Comparison of ENCODE assay signal across 20 cellular contexts in genomic region chr22:24542641-24543040, GRCh38. TPM values are rescaled to one million over a fixed set of nuclear protein-coding genes. Genes with fewer than 3 reads are reported as not detected.
A peak's percentile ranks its signal among the peaks of the same experiment; 100 is the strongest.
DNase-seq lines count a peak whose midpoint lies in the region; ATAC-seq and TF ChIP-seq lines count a peak whose summit lies in the region.
"Had no signal": no experiment of that assay in that cellular context is flagged by ENCODE, and none has a peak within 500 bp of the region (broad histone marks: within the 10 kb centered on the region; RNA-seq: fewer than 3 reads in every experiment).

No MANE protein-coding gene starts in this region.

- no peak for TF ChIP-seq EP300 in stomach (IDR thresholded peaks at IDR 0.05)

- ATAC-seq in lower lobe of right lung = peak; percentile 57 to 76
- no peak for ATAC-seq in SK-N-SH treated with all-trans-retinoic acid at 6 μM for 48 hours

- H3K9me3 ChIP-seq in lower lobe of right lung (no peaks in the 10 kb centered on the region), stomach (no peaks in the 10 kb centered on the region)
- H3K9me3 ChIP-seq: esophagus muscularis mucosa, ovary had no signal

- intact Hi-C loops in head of caudate nucleus (cut with DNase I) (loop anchor here (10.0 kb wide), 1 partner anchor 52 kb away; the partner anchor contains the start of gene LRRC75B), lower lobe of right lung (cut with DNase I) (no loop called here), stomach (cut with DNase I; ENCODE audit: low total_unique reads) (no loop called here)

- peaks cover 86% of the 10 kb centered on the region for H3K36me3 ChIP-seq in lower lobe of right lung
- peaks cover 59 to 91% (median 89%) of the 10 kb centered on the region in 4 donors for H3K36me3 ChIP-seq in stomach
- H3K36me3 ChIP-seq: ovary had no signal

- TF ChIP-seq CTCF in lower lobe of right lung (IDR thresholded peaks at IDR 0.05) = no peak
- no peak for TF ChIP-seq CTCF in stomach (IDR thresholded peaks at IDR 0.05)

- no peak for TF ChIP-seq POLR2A in stomach (IDR thresholded peaks at IDR 0.05)

- H3K27me3 ChIP-seq in lower lobe of right lung (ENCODE audit: low read depth) (no peaks in the 10 kb centered on the region), stomach (no peaks in the 10 kb centered on the region)
- H3K27me3 ChIP-seq: esophagus muscularis mucosa, ovary had no signal

- DNase-seq in HT-29 (ENCODE audit: low spot score) = peak; percentile 18
- peak in 29 of 42 donors; percentile 16 to 75 (median 42) for DNase-seq in head of caudate nucleus
- peak; percentile 66 for DNase-seq in lower lobe of right lung
- peak; percentile 83 for DNase-seq in stomach
- no peak for DNase-seq in activated effector memory CD4-positive, alpha-beta T cell treated with Interleukin-2 at 50 U/mL for 16 hours
- DNase-seq in DMS53 (lab: John Stamatoyannopoulos, UW) = no peak
- no peak for DNase-seq in NCI-H2081 (lab: John Stamatoyannopoulos, UW)
- DNase-seq: activated CD4-positive, alpha-beta T cell treated with anti-CD3 and anti-CD28 coated beads, Interleukin-2, amount 10 ng/mL, durations not matched to agents 7 days and 5 days; activated naive CD4-positive, alpha-beta T cell treated with anti-CD3 and anti-CD28 coated beads for 36 hours; GDM1; HCEC 1CT; immature natural killer cell; MM.1S; NCI-H187 treated with DMSO at 0.1 percent for 48 hours; NCI-H524; ovary; stimulated activated naive CD4-positive, alpha-beta T cell treated with Interleukin-2 at 50 U/mL for 16 hours had no signal

- H3K4me3 ChIP-seq in lower lobe of right lung (no peak overlapping the region), stomach (no peak overlapping the region)
- H3K4me3 ChIP-seq: esophagus muscularis mucosa, ovary had no signal

- peak overlapping the region; percentile 46 for H3K27ac ChIP-seq in lower lobe of right lung
- H3K27ac ChIP-seq in stomach = peak overlapping the region in 4 of 5 donors; percentile 16 to 74 (median 66)
- H3K27ac ChIP-seq: esophagus muscularis mucosa had no signal

- WGBS in stomach, 5 donors = 29 to 51% (median 40%) methylated on average over 8 to 9 of the region's 9 CpGs; no CpG with 5 or more reads in 1 of the 5 donors

- H3K4me1 ChIP-seq in lower lobe of right lung = peaks cover 32% of the 10 kb centered on the region
- H3K4me1 ChIP-seq in stomach = peaks cover 33 to 63% (median 52%) of the 10 kb centered on the region in 4 donors

TF ChIP-seq in SK-N-SH treated with all-trans-retinoic acid at 6 μM for 48 hours, 23 proteins besides CTCF, POLR2A, EP300 and RAD21:
- TF ChIP-seq CSDC2 (CRISPR knock-in tag; IDR thresholded peaks at IDR 0.05) = no peak
- TF ChIP-seq ISL1 (CRISPR knock-in tag; IDR thresholded peaks at IDR 0.05) = no peak
- TF ChIP-seq POU6F1 (CRISPR knock-in tag; IDR thresholded peaks at IDR 0.05; ENCODE audit: borderline replicate concordance, low read depth) = no peak
- no peak for TF ChIP-seq CSRNP3 (CRISPR knock-in tag; IDR thresholded peaks at IDR 0.05)
- no peak for TF ChIP-seq PATZ1 (CRISPR knock-in tag; IDR thresholded peaks at IDR 0.05; ENCODE audit: borderline replicate concordance)
- TF ChIP-seq ZC3H10 (CRISPR knock-in tag; IDR thresholded peaks at IDR 0.05) = no peak
- no peak for TF ChIP-seq CREB5 (CRISPR knock-in tag; IDR thresholded peaks at IDR 0.05; ENCODE audit: low read depth)

RNA-seq across cellular contexts. Expression of gene GUCD1, which starts 12.3 kb away (rescaled TPM):
- 178 and 179 TPM in 2 replicates for total RNA-seq in HT-29 (2014; rRNA removed; shearing (Covaris generic))
- total RNA-seq in lower lobe of right lung (120 TPM), stomach (100 to 1,000 TPM; 120 to 196 (median 171) TPM)
- polyA plus RNA-seq in stomach = 100 to 1,000 TPM in 2 of 3 donors, 10 to 100 TPM in 1; 87.4 to 165 (median 110) TPM

RNA-seq across cellular contexts. Expression of gene SNRPD3, which starts 13.2 kb away (rescaled TPM):
- 170 and 171 TPM in 2 replicates for total RNA-seq in HT-29 (2014; rRNA removed; shearing (Covaris generic))
- total RNA-seq in lower lobe of right lung (66.8 TPM), stomach (100 to 1,000 TPM in 4 of 5 donors, 10 to 100 TPM in 1; 75.6 to 153 (median 121) TPM)
- 100 to 1,000 TPM; 101 to 144 (median 109) TPM for polyA plus RNA-seq in stomach

RNA-seq across cellular contexts. Expression of gene UPB1, which starts 47.5 kb away (rescaled TPM):
- total RNA-seq in HT-29 (2014; rRNA removed; shearing (Covaris generic)) = not detected in 2 replicates
- 1.2 TPM for total RNA-seq in lower lobe of right lung
- total RNA-seq in stomach = under 1 TPM in 1 of 5 donors, not detected in 4; 0.73 TPM
- under 1 TPM in 1 of 3 donors, not detected in 2; 0.35 TPM for polyA plus RNA-seq in stomach
- total RNA-seq: dermis microvascular lymphatic vessel endothelial cell had no signal
- polyA plus RNA-seq: immature natural killer cell had no signal

RNA-seq across cellular contexts. Expression of gene LRRC75B, which starts 50.2 kb away (rescaled TPM):
- total RNA-seq in HT-29 (2014; rRNA removed; shearing (Covaris generic)) = 11.7 and 13.5 TPM in 2 replicates
- 10.2 TPM for total RNA-seq in lower lobe of right lung
- total RNA-seq in stomach = 10 to 100 TPM in 4 of 5 donors, 1 to 10 TPM in 1; 7.2 to 31.7 (median 24.8) TPM
- polyA plus RNA-seq in stomach = 10 to 100 TPM in 2 of 3 donors, 1 to 10 TPM in 1; 8.6 to 28.5 (median 26.1) TPM

Comparison
In these comparisons a context has a peak if more than half of its experiments do, and no peak if none do; other contexts are left out.
1. DNase-seq: peak in HT-29 (single experiment), head of caudate nucleus (29 of 42), lower lobe of right lung (single experiment) and stomach (single experiment); none in activated effector memory CD4-positive, alpha-beta T cell treated with Interleukin-2 at 50 U/mL for 16 hours (single experiment), DMS53 (single experiment) and NCI-H2081 (0 of 2).